Comparison of ENCODE assay signal across 1 cellular context in genomic region chr4:185657191-185657590, GRCh38.
TF ChIP-seq lines count a peak whose summit lies in the region.

No MANE protein-coding gene starts in this region.

TF ChIP-seq in SK-N-SH treated with all-trans-retinoic acid at 6 μM for 48 hours, 23 proteins besides CTCF, POLR2A, EP300 and RAD21 (continued from another document):
- TF ChIP-seq CREB5 (CRISPR knock-in tag; IDR thresholded peaks at IDR 0.05; ENCODE audit: low read depth) (no peak), TCF4 (CRISPR knock-in tag; IDR thresholded peaks at IDR 0.05; ENCODE audit: borderline replicate concordance) (no peak)
TF ChIP-seq in SK-N-SH treated with all-trans-retinoic acid at 6 μM for 48 hours: peak in this region for 0.
